ENCODE assay signal across 9 cellular contexts in genomic region chr7:116230191-116231005, GRCh38. TPM values are rescaled to one million over a fixed set of nuclear protein-coding genes. Genes with fewer than 3 reads are reported as not detected.
A peak's percentile ranks its signal among the peaks of the same experiment; 100 is the strongest.
DNase-seq lines count a peak whose midpoint lies in the region; ATAC-seq and TF ChIP-seq lines count a peak whose summit lies in the region.
"Had no signal": no experiment of that assay in that cellular context is flagged by ENCODE, and none has a peak within 500 bp of the region (broad histone marks: within the 10 kb centered on the region; RNA-seq: fewer than 3 reads in every experiment).

No MANE protein-coding gene starts in this region.

- no peaks in the 10 kb centered on the region for H4K20me1 ChIP-seq in DND-41 (ENCODE audit: insufficient read depth, low read length)
- peaks cover 21% of the 10 kb centered on the region for H4K20me1 ChIP-seq in MM.1S (ENCODE audit: insufficient read depth, low read length)

- no peaks in the 10 kb centered on the region for H3K9me2 ChIP-seq in MM.1S (replicated peaks; ENCODE audit: insufficient read depth, low read length)

- H3K9ac ChIP-seq in DND-41 (ENCODE audit: low read depth, low read length), result peak overlapping the region; percentile 14; the same call in 1 of the 2 replicates
- H3K9ac ChIP-seq in MM.1S (ENCODE audit: low read length), result no peak overlapping the region
- H3K9ac ChIP-seq in rectal smooth muscle tissue (ENCODE audit: low read length), result no peak overlapping the region

- H3K9me3 ChIP-seq in DND-41 (ENCODE audit: insufficient read depth, low read length, severe bottlenecking), result no peaks in the 10 kb centered on the region
- no peaks in the 10 kb centered on the region for H3K9me3 ChIP-seq in MM.1S (replicated peaks; ENCODE audit: insufficient read depth, low read length)
- H3K9me3 ChIP-seq in esophagus squamous epithelium, result no peaks in the 10 kb centered on the region

- H3K4me1 ChIP-seq in DND-41 (ENCODE audit: insufficient read depth, low read length) (peaks cover 39% of the 10 kb centered on the region), MM.1S (ENCODE audit: low read length) (peaks cover 53% of the 10 kb centered on the region), esophagus squamous epithelium (peaks cover 37 to 79% (median 41%) of the 10 kb centered on the region in 3 donors), rectal smooth muscle tissue (ENCODE audit: control insufficient read depth, insufficient read depth, low read length) (peaks cover 48% of the 10 kb centered on the region)

- ATAC-seq in DND-41 (ENCODE audit: insufficient read depth, low read depth), result peak; percentile 84
- no peak for ATAC-seq in HG02588 (IDR thresholded peaks at IDR 0.05; ENCODE audit: unreplicated experiment)

- CTCF ChIA-PET in GM10248 (lab: Yijun Ruan, JAX), result interaction anchor here (0.7 to 15.3 kb wide), 18 partner anchors 10 to 358 kb away, joined by 3 to 345 read pairs (median 4); partner anchors contain the start of gene TES

- H3K27me3 ChIP-seq in DND-41 (ENCODE audit: insufficient read depth, low read length, poor library complexity), result no peaks in the 10 kb centered on the region
- no peaks in the 10 kb centered on the region for H3K27me3 ChIP-seq in MM.1S (replicated peaks; ENCODE audit: insufficient read depth, low read length)
- no peaks in the 10 kb centered on the region for H3K27me3 ChIP-seq in esophagus squamous epithelium
- no peaks in the 10 kb centered on the region for H3K27me3 ChIP-seq in rectal smooth muscle tissue (ENCODE audit: control insufficient read depth, insufficient read depth, low read length)

- TF ChIP-seq POLR2A in esophagus squamous epithelium (IDR thresholded peaks at IDR 0.05), result no peak

- H3K36me3 ChIP-seq in DND-41 (ENCODE audit: insufficient read depth, low read length) (no peaks in the 10 kb centered on the region), MM.1S (replicated peaks; ENCODE audit: insufficient read depth, low read length) (no peaks in the 10 kb centered on the region), esophagus squamous epithelium (no peaks in the 10 kb centered on the region), rectal smooth muscle tissue (ENCODE audit: control insufficient read depth, insufficient read depth, low read length) (no peaks in the 10 kb centered on the region)

- WGBS in esophagus squamous epithelium, 2 donors, result 50 to 51% methylated on average over 4 of the region's 4 CpGs

- TF ChIP-seq CTCF in DND-41 (IDR thresholded peaks at IDR 0.05; ENCODE audit: borderline replicate concordance, extremely low read depth, low read length, poor library complexity, severe bottlenecking) (no peak), MM.1S (IDR thresholded peaks at IDR 0.05; ENCODE audit: low read length) (no peak), esophagus squamous epithelium (IDR thresholded peaks at IDR 0.05) (no peak), GM10248 (IDR thresholded peaks at IDR 0.05; ENCODE audit: control extremely low read depth, extremely low read depth, low read depth, missing control alignments) (no peak)

- H2AFZ ChIP-seq in DND-41 (ENCODE audit: low read depth, low read length), result peak overlapping the region; percentile 63
- H2AFZ ChIP-seq in MM.1S (ENCODE audit: low read length), result no peak overlapping the region

- POLR2A ChIA-PET in GM10248 (lab: Yijun Ruan, JAX), result no interaction called here

- H3K79me2 ChIP-seq in DND-41 (ENCODE audit: insufficient read depth, low read length), result no peaks in the 10 kb centered on the region
- peaks cover 95% of the 10 kb centered on the region for H3K79me2 ChIP-seq in MM.1S (ENCODE audit: low read length)

- intact Hi-C loops in esophagus squamous epithelium (cut with DNase I), result no loop called here

- peak overlapping the region; percentile 29 for H3K4me2 ChIP-seq in DND-41 (ENCODE audit: insufficient read depth, low read length)
- H3K4me2 ChIP-seq in MM.1S (ENCODE audit: low read depth, low read length), result peak overlapping the region; percentile 64; the same call in 1 of the 2 replicates

- peaks cover 22% of the 10 kb centered on the region for H3F3A ChIP-seq in MM.1S (ENCODE audit: insufficient read depth, low read length)

- DNase-seq in DND-41 (peak; percentile 31), MM.1S (no peak), esophagus squamous epithelium (lab: John Stamatoyannopoulos, UW) (no peak), NCI-H1694 treated with DMSO at 0.1 percent for 48 hours (lab: John Stamatoyannopoulos, UW) (no peak), GM10248 (ENCODE audit: extremely low spot score) (no peak), SIG-M5 treated with dmso at 0.1 percent for 504 hours (lab: John Stamatoyannopoulos, UW; ENCODE audit: unreplicated experiment) (no peak)
- DNase-seq: NCI-H187 treated with DMSO at 0.1 percent for 48 hours had no signal

- H3K27ac ChIP-seq in DND-41 (ENCODE audit: low read length) (peak overlapping the region; percentile 49), MM.1S (ENCODE audit: low read length) (peak overlapping the region; percentile 3; the same call in 1 of the 2 replicates), esophagus squamous epithelium (peak overlapping the region; percentile 40 to 82 (median 76)), rectal smooth muscle tissue (ENCODE audit: low read depth, low read length) (peak overlapping the region; percentile 75)

- H3K4me3 ChIP-seq in DND-41 (ENCODE audit: low read depth in 1 of 2, low read length in 2 of 2), result no peak overlapping the region
- no peak overlapping the region for H3K4me3 ChIP-seq in MM.1S (ENCODE audit: low read length)
- peak overlapping the region in 1 of 4 donors; percentile 3 for H3K4me3 ChIP-seq in esophagus squamous epithelium
- no peak overlapping the region for H3K4me3 ChIP-seq in rectal smooth muscle tissue (ENCODE audit: low read length)

RNA-seq across cellular contexts. Expression of gene TES, which starts 20.1 kb away (rescaled TPM):
- 100 to 1,000 TPM in 1 of 4 donors, 10 to 100 TPM in 3; 34.8 to 155 (median 67.0) TPM for total RNA-seq in esophagus squamous epithelium

Comparison
In these comparisons a context has a peak if more than half of its experiments do, and no peak if none do; other contexts are left out.
1. H3K27ac ChIP-seq: peak in every context shown above with its lines; median percentile 76 in esophagus squamous epithelium; 75 in rectal smooth muscle tissue; 49 in DND-41; 3 in MM.1S.